Comparison of ENCODE assay signal across 1 cellular context in the genomic region with DNA sequence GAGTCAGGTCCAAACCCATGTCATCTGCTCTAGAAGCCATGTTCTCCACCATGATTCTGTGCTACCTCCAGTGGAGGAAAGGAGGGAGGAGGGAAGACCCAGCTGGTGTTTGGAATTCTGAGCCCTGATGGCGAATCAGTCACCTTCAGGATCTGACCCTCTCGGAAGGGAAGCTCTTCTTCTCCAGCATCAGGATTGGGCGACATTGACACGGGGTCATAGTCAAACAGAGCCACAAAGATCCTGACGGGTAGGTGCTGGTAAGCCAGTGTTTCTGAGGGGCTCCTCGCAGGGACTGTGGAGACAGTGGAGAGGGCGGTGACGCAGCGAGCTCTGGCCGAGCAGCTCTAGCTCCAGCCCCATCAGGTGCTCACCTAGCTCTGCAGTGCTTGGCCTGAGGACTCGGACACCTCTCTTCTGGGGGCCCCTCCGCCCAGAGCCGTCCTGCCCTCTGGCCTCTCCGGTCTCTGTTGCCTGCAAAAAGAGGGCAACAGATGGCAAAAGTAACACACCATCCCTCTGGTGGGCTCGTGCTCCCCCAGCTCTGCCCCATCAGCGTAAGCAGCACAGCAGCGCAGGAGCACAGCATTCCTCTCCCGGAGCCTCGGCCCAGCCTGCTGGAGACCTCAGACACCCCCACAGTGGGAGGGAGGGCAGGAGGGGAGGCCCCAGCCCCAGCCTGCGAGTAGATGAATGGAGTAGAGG.
TF ChIP-seq lines count a peak whose summit lies in the region.

No MANE protein-coding gene starts in this region.

TF ChIP-seq in GM23338, 12 proteins besides CTCF, POLR2A, EP300 and RAD21:
- TF ChIP-seq, protein P1, sequence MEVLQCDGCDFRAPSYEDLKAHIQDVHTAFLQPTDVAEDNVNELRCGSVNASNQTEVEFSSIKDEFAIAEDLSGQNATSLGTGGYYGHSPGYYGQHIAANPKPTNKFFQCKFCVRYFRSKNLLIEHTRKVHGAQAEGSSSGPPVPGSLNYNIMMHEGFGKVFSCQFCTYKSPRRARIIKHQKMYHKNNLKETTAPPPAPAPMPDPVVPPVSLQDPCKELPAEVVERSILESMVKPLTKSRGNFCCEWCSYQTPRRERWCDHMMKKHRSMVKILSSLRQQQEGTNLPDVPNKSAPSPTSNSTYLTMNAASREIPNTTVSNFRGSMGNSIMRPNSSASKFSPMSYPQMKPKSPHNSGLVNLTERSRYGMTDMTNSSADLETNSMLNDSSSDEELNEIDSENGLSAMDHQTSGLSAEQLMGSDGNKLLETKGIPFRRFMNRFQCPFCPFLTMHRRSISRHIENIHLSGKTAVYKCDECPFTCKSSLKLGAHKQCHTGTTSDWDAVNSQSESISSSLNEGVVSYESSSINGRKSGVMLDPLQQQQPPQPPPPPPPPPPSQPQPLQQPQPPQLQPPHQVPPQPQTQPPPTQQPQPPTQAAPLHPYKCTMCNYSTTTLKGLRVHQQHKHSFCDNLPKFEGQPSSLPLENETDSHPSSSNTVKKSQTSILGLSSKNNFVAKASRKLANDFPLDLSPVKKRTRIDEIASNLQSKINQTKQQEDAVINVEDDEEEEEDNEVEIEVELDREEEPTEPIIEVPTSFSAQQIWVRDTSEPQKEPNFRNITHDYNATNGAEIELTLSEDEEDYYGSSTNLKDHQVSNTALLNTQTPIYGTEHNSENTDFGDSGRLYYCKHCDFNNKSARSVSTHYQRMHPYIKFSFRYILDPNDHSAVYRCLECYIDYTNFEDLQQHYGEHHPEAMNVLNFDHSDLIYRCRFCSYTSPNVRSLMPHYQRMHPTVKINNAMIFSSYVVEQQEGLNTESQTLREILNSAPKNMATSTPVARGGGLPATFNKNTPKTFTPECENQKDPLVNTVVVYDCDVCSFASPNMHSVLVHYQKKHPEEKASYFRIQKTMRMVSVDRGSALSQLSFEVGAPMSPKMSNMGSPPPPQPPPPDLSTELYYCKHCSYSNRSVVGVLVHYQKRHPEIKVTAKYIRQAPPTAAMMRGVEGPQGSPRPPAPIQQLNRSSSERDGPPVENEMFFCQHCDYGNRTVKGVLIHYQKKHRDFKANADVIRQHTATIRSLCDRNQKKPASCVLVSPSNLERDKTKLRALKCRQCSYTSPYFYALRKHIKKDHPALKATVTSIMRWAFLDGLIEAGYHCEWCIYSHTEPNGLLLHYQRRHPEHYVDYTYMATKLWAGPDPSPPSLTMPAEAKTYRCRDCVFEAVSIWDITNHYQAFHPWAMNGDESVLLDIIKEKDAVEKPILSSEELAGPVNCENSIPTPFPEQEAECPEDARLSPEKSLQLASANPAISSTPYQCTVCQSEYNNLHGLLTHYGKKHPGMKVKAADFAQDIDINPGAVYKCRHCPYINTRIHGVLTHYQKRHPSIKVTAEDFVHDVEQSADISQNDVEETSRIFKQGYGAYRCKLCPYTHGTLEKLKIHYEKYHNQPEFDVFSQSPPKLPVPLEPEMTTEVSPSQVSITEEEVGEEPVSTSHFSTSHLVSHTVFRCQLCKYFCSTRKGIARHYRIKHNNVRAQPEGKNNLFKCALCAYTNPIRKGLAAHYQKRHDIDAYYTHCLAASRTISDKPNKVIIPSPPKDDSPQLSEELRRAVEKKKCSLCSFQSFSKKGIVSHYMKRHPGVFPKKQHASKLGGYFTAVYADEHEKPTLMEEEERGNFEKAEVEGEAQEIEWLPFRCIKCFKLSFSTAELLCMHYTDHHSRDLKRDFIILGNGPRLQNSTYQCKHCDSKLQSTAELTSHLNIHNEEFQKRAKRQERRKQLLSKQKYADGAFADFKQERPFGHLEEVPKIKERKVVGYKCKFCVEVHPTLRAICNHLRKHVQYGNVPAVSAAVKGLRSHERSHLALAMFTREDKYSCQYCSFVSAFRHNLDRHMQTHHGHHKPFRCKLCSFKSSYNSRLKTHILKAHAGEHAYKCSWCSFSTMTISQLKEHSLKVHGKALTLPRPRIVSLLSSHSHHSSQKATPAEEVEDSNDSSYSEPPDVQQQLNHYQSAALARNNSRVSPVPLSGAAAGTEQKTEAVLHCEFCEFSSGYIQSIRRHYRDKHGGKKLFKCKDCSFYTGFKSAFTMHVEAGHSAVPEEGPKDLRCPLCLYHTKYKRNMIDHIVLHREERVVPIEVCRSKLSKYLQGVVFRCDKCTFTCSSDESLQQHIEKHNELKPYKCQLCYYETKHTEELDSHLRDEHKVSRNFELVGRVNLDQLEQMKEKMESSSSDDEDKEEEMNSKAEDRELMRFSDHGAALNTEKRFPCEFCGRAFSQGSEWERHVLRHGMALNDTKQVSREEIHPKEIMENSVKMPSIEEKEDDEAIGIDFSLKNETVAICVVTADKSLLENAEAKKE (CRISPR knock-in tag; IDR thresholded peaks at IDR 0.05) = no peak
- TF ChIP-seq POLR2AphosphoS5 (IDR thresholded peaks at IDR 0.05; ENCODE audit: low read depth) (no peak), EZH2phosphoT487 (IDR thresholded peaks at IDR 0.05; ENCODE audit: unreplicated experiment) (no peak), STAT1 (IDR thresholded peaks at IDR 0.05; ENCODE audit: unreplicated experiment) (no peak), JUNB (IDR thresholded peaks at IDR 0.05; ENCODE audit: unreplicated experiment) (no peak), NANOG (IDR thresholded peaks at IDR 0.05; ENCODE audit: borderline replicate concordance) (no peak), EZH2 (IDR thresholded peaks at IDR 0.05; ENCODE audit: low read depth, unreplicated experiment) (no peak), CREB1 (CRISPR knock-in tag; IDR thresholded peaks at IDR 0.05; ENCODE audit: low read depth) (no peak), ZNF114 (CRISPR knock-in tag; IDR thresholded peaks at IDR 0.05) (no peak), ZNF331 (CRISPR knock-in tag; IDR thresholded peaks at IDR 0.05; ENCODE audit: low read depth) (no peak)
- TF ChIP-seq, protein P2, sequence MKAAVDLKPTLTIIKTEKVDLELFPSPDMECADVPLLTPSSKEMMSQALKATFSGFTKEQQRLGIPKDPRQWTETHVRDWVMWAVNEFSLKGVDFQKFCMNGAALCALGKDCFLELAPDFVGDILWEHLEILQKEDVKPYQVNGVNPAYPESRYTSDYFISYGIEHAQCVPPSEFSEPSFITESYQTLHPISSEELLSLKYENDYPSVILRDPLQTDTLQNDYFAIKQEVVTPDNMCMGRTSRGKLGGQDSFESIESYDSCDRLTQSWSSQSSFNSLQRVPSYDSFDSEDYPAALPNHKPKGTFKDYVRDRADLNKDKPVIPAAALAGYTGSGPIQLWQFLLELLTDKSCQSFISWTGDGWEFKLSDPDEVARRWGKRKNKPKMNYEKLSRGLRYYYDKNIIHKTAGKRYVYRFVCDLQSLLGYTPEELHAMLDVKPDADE (IDR thresholded peaks at IDR 0.05) = no peak
- TF ChIP-seq, protein P3, sequence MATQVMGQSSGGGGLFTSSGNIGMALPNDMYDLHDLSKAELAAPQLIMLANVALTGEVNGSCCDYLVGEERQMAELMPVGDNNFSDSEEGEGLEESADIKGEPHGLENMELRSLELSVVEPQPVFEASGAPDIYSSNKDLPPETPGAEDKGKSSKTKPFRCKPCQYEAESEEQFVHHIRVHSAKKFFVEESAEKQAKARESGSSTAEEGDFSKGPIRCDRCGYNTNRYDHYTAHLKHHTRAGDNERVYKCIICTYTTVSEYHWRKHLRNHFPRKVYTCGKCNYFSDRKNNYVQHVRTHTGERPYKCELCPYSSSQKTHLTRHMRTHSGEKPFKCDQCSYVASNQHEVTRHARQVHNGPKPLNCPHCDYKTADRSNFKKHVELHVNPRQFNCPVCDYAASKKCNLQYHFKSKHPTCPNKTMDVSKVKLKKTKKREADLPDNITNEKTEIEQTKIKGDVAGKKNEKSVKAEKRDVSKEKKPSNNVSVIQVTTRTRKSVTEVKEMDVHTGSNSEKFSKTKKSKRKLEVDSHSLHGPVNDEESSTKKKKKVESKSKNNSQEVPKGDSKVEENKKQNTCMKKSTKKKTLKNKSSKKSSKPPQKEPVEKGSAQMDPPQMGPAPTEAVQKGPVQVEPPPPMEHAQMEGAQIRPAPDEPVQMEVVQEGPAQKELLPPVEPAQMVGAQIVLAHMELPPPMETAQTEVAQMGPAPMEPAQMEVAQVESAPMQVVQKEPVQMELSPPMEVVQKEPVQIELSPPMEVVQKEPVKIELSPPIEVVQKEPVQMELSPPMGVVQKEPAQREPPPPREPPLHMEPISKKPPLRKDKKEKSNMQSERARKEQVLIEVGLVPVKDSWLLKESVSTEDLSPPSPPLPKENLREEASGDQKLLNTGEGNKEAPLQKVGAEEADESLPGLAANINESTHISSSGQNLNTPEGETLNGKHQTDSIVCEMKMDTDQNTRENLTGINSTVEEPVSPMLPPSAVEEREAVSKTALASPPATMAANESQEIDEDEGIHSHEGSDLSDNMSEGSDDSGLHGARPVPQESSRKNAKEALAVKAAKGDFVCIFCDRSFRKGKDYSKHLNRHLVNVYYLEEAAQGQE (IDR thresholded peaks at IDR 0.05; ENCODE audit: unreplicated experiment) = no peak
